28 cellular contexts compared by ENCODE assay signal in the genomic region with DNA sequence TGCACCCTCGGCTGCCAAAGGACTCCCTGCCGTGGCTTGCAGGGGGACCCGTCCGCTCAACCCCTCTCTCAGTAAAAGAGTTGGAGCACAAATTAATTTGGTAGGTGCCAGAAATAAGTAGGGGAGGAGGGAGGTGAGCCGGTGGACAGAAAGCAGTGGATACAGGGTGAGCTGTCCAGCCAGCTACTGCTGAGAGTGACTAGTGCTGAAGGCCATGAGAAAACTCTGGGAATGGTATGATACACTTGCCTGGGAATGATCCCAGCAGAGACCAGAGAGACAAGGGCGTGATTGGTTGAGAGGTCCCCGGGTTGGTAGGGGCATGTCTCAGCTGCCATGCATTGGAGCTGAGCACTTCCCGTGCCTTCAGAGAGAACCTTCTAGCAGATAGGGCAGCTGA. TPM values are rescaled to one million over a fixed set of nuclear protein-coding genes. Genes with fewer than 3 reads are reported as not detected.
"Had no signal": no experiment of that assay in that cellular context is flagged by ENCODE, and none has a peak within 500 bp of the region (broad histone marks: within the 10 kb centered on the region; RNA-seq: fewer than 3 reads in every experiment).

No MANE protein-coding gene starts in this region.

- H3K4me1 ChIP-seq: adrenal gland, tibial artery had no signal

- H3K27me3 ChIP-seq: adrenal gland, body of pancreas, stomach had no signal

- H3K27ac ChIP-seq: adrenal gland, body of pancreas, neutrophil, tibial artery, VCaP had no signal

- DNase-seq: activated CD4-positive, alpha-beta T cell treated with anti-CD3 and anti-CD28 coated beads for 4 hours; activated CD4-positive, alpha-beta T cell treated with anti-CD3 and anti-CD28 coated beads, Interleukin-2, amount 50 U/mL, for 4 hours; activated effector memory CD4-positive, alpha-beta T cell treated with anti-CD3 and anti-CD28 coated beads, Interleukin-2, amount 50 U/mL, for 16 hours; activated naive CD4-positive, alpha-beta T cell treated with anti-CD3 and anti-CD28 coated beads for 36 hours; activated naive CD8-positive, alpha-beta T cell treated with anti-CD3 and anti-CD28 coated beads for 36 hours; activated T-cell treated with anti-CD3 and anti-CD28 coated beads for 4 hours; adrenal gland; aorta; dermis blood vessel endothelial cell; effector CD4-positive, alpha-beta T cell; head of caudate nucleus; hippocampal formation; kidney; left colon; nephron progenitor cell; small intestine; stimulated activated CD4-positive, alpha-beta T cell treated with anti-CD3 and anti-CD28 coated beads, Interleukin-1b, Interleukin-23, amount 100 ng/mL, for 48 hours; stimulated activated naive B cell treated with anti-CD40 and anti-IgM and Interleukin-4, amounts not matched to agents 10 μg/mL and 1 μg/mL and 100 μg/mL, for 72 hours; stomach; tibial artery had no signal

- ATAC-seq: body of pancreas, left colon, sciatic nerve had no signal

- H3K4me3 ChIP-seq: adrenal gland, body of pancreas, stomach, tibial artery had no signal

- H3K9me3 ChIP-seq: adrenal gland, body of pancreas, neutrophil, stomach had no signal

- H3K36me3 ChIP-seq: adrenal gland, neutrophil, stomach, tibial artery had no signal

- FAIRE-seq: colon, kidney, small intestine, TTC549 had no signal

RNA-seq across cellular contexts. Expression of gene FOXQ1, which starts 15.7 kb away (rescaled TPM):
- total RNA-seq: activated naive CD4-positive, alpha-beta T cell treated with anti-CD3 and anti-CD28 coated beads for 36 hours; activated naive CD8-positive, alpha-beta T cell treated with anti-CD3 and anti-CD28 coated beads for 36 hours; aorta; dermis blood vessel endothelial cell; osteocyte; posterior vena cava had no signal
